9 cellular contexts compared by ENCODE assay signal in the genomic region with DNA sequence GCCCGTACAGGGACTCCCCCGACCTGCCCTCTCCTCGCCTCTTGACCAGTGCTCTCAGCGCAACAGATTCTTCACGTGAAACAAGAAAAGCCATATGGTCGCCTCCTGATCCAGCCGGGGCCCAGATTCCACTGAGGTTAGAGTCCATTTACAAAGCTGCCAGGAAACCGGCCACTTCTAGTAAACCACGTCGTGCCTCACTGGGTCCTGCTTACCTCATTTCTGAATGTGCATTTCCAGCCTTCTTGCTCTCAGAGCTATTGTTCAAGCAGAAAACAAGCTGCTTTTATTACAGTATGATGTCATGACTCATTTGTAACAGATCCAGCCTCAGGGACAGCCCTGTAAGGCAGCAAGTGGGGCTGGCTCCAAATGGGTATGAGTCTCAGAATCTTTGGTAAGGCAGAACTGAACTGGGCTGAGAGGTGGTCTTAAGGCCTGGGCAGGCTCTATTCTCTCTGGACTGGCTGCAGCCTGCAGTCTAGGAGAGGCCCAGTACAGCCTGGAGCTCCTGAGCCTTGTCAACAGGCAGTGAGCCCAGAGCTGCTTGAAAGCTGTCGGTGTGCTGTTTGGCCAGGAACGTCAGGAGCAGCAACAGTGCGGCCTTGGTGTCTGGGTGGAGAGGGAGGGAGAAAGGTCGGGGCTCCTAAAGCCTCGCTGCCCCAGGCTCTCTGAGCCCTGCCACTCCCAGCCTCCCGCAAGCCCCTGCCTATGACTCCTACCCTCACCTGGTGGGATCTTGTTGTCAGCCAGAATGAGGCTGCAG.
DNase-seq lines count a peak whose midpoint lies in the region; ATAC-seq and TF ChIP-seq lines count a peak whose summit lies in the region.
"Had no signal": no experiment of that assay in that cellular context is flagged by ENCODE, and none has a peak within 500 bp of the region (broad histone marks: within the 10 kb centered on the region; RNA-seq: fewer than 3 reads in every experiment).

No MANE protein-coding gene starts in this region.

- no peak for TF ChIP-seq CTCF in astrocyte of the cerebellum (IDR thresholded peaks at IDR 0.05; ENCODE audit: low read depth, low read length, missing control alignments)

- DNase-seq in DMS53 (lab: John Stamatoyannopoulos, UW): peak; percentile 51
- no peak for DNase-seq in DMS53 treated with DMSO at 0.1 percent for 48 hours (lab: John Stamatoyannopoulos, UW; ENCODE audit: unreplicated experiment)
- peak; percentile 70 for DNase-seq in astrocyte of the cerebellum (ENCODE audit: low read depth)
- peak; percentile 84 for DNase-seq in iris pigment epithelial cell (ENCODE audit: low read depth)
- peak; percentile 80 for DNase-seq in superior temporal gyrus (ENCODE audit: extremely low spot score)
- DNase-seq in D341Med (ENCODE audit: low spot score): no peak
- DNase-seq in epidermal melanocyte (ENCODE audit: insufficient read length, low spot score): no peak

- no peak for ATAC-seq in GM21528 (IDR thresholded peaks at IDR 0.05; ENCODE audit: low FRiP score, unreplicated experiment)

- in situ Hi-C loops in astrocyte of the cerebellum (cut with HindIII; ENCODE audit: low sequenced_read_pairs): no loop called here

- H3K4me3 ChIP-seq in astrocyte of the cerebellum (ENCODE audit: low read depth, low read length): no peak overlapping the region
- H3K4me3 ChIP-seq: A549 had no signal

Comparison
In these comparisons a context has a peak if more than half of its experiments do, and no peak if none do; other contexts are left out.
1. DNase-seq: peak in DMS53 (single experiment), astrocyte of the cerebellum (single experiment), iris pigment epithelial cell (single experiment) and superior temporal gyrus (single experiment); none in DMS53 treated with DMSO at 0.1 percent for 48 hours (single experiment), D341Med (single experiment) and epidermal melanocyte (single experiment).